Comparison of ENCODE assay signal across 29 cellular contexts in genomic region chr11:223026-223789, GRCh38. TPM values are rescaled to one million over a fixed set of nuclear protein-coding genes. Genes with fewer than 3 reads are reported as not detected.
DNase-seq lines count a peak whose midpoint lies in the region; ATAC-seq and TF ChIP-seq lines count a peak whose summit lies in the region.
"Had no signal": no experiment of that assay in that cellular context is flagged by ENCODE, and none has a peak within 500 bp of the region (broad histone marks: within the 10 kb centered on the region; RNA-seq: fewer than 3 reads in every experiment).

No MANE protein-coding gene starts in this region.

- peaks cover 4% of the 10 kb centered on the region for H3K4me1 Mint-ChIP-seq in activated B cell treated with CpG ODN at 0.5 μM for 24 hours
- H3K4me1 Mint-ChIP-seq: neural progenitor cell had no signal

- CTCF ChIA-PET in activated B cell treated with CpG ODN at 0.5 μM for 24 hours (lab: Charles Lee) = no interaction called here

- peaks cover 28% of the 10 kb centered on the region for H3K36me3 Mint-ChIP-seq in activated B cell treated with CpG ODN at 0.5 μM for 24 hours (ENCODE audit: low read depth)

- H3K4me3 ChIP-seq in foreskin fibroblast (ENCODE audit: low read depth in 1 of 2, low read length in 2 of 2) = no peak overlapping the region
- H3K4me3 ChIP-seq: neural progenitor cell, smooth muscle cell had no signal

- no peak for ATAC-seq in activated B cell treated with CpG ODN at 0.5 μM for 24 hours (ENCODE audit: low read depth)
- ATAC-seq: left colon; stimulated activated naive CD8-positive, alpha-beta T cell treated with anti-CD3 and anti-CD28 coated beads, Interleukin-15, amount 100 ng/mL, for 72 hours had no signal

- H3K27me3 Mint-ChIP-seq in activated B cell treated with CpG ODN at 0.5 μM for 24 hours = no peaks in the 10 kb centered on the region
- H3K27me3 Mint-ChIP-seq: stimulated activated naive CD8-positive, alpha-beta T cell treated with anti-CD3 and anti-CD28 coated beads, Interleukin-15, amount 100 ng/mL, for 72 hours had no signal

- peak; percentile 45 for DNase-seq in activated CD8-positive, alpha-beta memory T cell treated with anti-CD3 and anti-CD28 coated beads for 24 hours
- DNase-seq in activated CD8-positive, alpha-beta memory T cell treated with anti-CD3 and anti-CD28 coated beads, Interleukin-2, amount 50 U/mL, for 4 hours = no peak
- DNase-seq in activated B cell treated with CpG ODN at 0.5 μM for 24 hours = peak; percentile 3
- DNase-seq in foreskin fibroblast = peak; percentile 24 to 72
- peak; percentile 34 for DNase-seq in putamen (ENCODE audit: low spot score)
- DNase-seq in NCI-H2107 treated with DMSO at 0.1 percent for 48 hours (lab: John Stamatoyannopoulos, UW; ENCODE audit: unreplicated experiment) = no peak
- no peak for DNase-seq in NCI-H2029 treated with DMSO at 0.1 percent for 48 hours (lab: John Stamatoyannopoulos, UW)
- no peak for DNase-seq in NCI-H446 (lab: John Stamatoyannopoulos, UW)
- DNase-seq: activated CD4-positive, alpha-beta T cell treated with anti-CD3 and anti-CD28 coated beads, Interleukin-2, amount 50 U/mL, for 48 hours; activated T-cell treated with anti-CD3 and anti-CD28 coated beads, Interleukin-2, amount 50 U/mL, for 72 hours; BE2C; HCEC 1CT; Karpas-422; left colon; NCI-H1048; NCI-H1930; SK-N-SH; stimulated activated CD4-positive, alpha-beta T cell treated with anti-CD3 and anti-CD28 coated beads, Interleukin-2, amount 100 ng/mL, for 48 hours; stimulated activated naive CD8-positive, alpha-beta T cell treated with anti-CD3 and anti-CD28 coated beads, Interleukin-15, amount 100 ng/mL, for 72 hours; WERI-Rb-1 had no signal

- TF ChIP-seq CTCF in activated B cell treated with CpG ODN at 0.5 μM for 24 hours (IDR thresholded peaks at IDR 0.05) (no peak), foreskin fibroblast (IDR thresholded peaks at IDR 0.05; ENCODE audit: low read depth, low read length) (no peak)

- H3K4me3 Mint-ChIP-seq in activated B cell treated with CpG ODN at 0.5 μM for 24 hours = no peak overlapping the region
- H3K4me3 Mint-ChIP-seq: activated T-cell treated with anti-CD3 and anti-CD28 coated beads, Interleukin-2, amount 50 U/mL, for 72 hours; neural progenitor cell; stimulated activated naive CD8-positive, alpha-beta T cell treated with anti-CD3 and anti-CD28 coated beads, Interleukin-15, amount 100 ng/mL, for 72 hours had no signal

- no peak overlapping the region for H3K27ac Mint-ChIP-seq in activated B cell treated with CpG ODN at 0.5 μM for 24 hours
- H3K27ac Mint-ChIP-seq: activated T-cell treated with anti-CD3 and anti-CD28 coated beads, Interleukin-2, amount 50 U/mL, for 72 hours; neural progenitor cell had no signal

- intact Hi-C loops in activated B cell treated with CpG ODN at 0.5 μM for 24 hours (cut with micrococcal nuclease) = no loop called here

- POLR2A ChIA-PET in activated B cell treated with CpG ODN at 0.5 μM for 24 hours (lab: Charles Lee) = no interaction called here

- H3K9me3 Mint-ChIP-seq in activated B cell treated with CpG ODN at 0.5 μM for 24 hours = no peaks in the 10 kb centered on the region
- H3K9me3 Mint-ChIP-seq: activated T-cell treated with anti-CD3 and anti-CD28 coated beads, Interleukin-2, amount 50 U/mL, for 72 hours; neural progenitor cell; stimulated activated naive CD8-positive, alpha-beta T cell treated with anti-CD3 and anti-CD28 coated beads, Interleukin-15, amount 100 ng/mL, for 72 hours had no signal

RNA-seq across cellular contexts. Expression of gene SIRT3, which starts 12.9 kb away (rescaled TPM):
- total RNA-seq in activated B cell treated with CpG ODN at 0.5 μM for 24 hours = 21.8 and 23.0 TPM in 2 replicates

RNA-seq across cellular contexts. Expression of gene PSMD13, which starts 13.6 kb away (rescaled TPM):
- 147 and 149 TPM in 2 replicates for total RNA-seq in activated B cell treated with CpG ODN at 0.5 μM for 24 hours

RNA-seq across cellular contexts. Expression of gene RIC8A, which starts 15.7 kb away (rescaled TPM):
- total RNA-seq in activated B cell treated with CpG ODN at 0.5 μM for 24 hours = 108 and 114 TPM in 2 replicates

RNA-seq across cellular contexts. Expression of gene BET1L, which starts 16.0 kb away (rescaled TPM):
- 44.2 and 47.0 TPM in 2 replicates for total RNA-seq in activated B cell treated with CpG ODN at 0.5 μM for 24 hours

RNA-seq across cellular contexts. Expression of gene SCGB1C1, which starts 30.3 kb away (rescaled TPM):
- not detected in 2 replicates for total RNA-seq in activated B cell treated with CpG ODN at 0.5 μM for 24 hours
- total RNA-seq: A172; activated T-cell treated with anti-CD3 and anti-CD28 coated beads, Interleukin-2, amount 50 U/mL, for 72 hours; Daoy; left colon; mononuclear cell; NCI-H460; pulmonary artery endothelial cell; smooth muscle cell; T-helper 2 cell treated with Interferon-gamma antibody and Interleukin-4, amounts not matched to agents 100 ng/mL and 5 ng/mL, for 36 hours; urinary bladder had no signal

Comparison
In these comparisons a context has a peak if more than half of its experiments do, and no peak if none do; other contexts are left out.
1. DNase-seq: peak in activated CD8-positive, alpha-beta memory T cell treated with anti-CD3 and anti-CD28 coated beads for 24 hours (single experiment), activated B cell treated with CpG ODN at 0.5 μM for 24 hours (single experiment), foreskin fibroblast (2 of 2) and putamen (single experiment); none in activated CD8-positive, alpha-beta memory T cell treated with anti-CD3 and anti-CD28 coated beads, Interleukin-2, amount 50 U/mL, for 4 hours (single experiment), NCI-H2107 treated with DMSO at 0.1 percent for 48 hours (single experiment), NCI-H2029 treated with DMSO at 0.1 percent for 48 hours (single experiment) and NCI-H446 (0 of 2).